Comparison of ENCODE assay signal across 11 cellular contexts in the genomic region with DNA sequence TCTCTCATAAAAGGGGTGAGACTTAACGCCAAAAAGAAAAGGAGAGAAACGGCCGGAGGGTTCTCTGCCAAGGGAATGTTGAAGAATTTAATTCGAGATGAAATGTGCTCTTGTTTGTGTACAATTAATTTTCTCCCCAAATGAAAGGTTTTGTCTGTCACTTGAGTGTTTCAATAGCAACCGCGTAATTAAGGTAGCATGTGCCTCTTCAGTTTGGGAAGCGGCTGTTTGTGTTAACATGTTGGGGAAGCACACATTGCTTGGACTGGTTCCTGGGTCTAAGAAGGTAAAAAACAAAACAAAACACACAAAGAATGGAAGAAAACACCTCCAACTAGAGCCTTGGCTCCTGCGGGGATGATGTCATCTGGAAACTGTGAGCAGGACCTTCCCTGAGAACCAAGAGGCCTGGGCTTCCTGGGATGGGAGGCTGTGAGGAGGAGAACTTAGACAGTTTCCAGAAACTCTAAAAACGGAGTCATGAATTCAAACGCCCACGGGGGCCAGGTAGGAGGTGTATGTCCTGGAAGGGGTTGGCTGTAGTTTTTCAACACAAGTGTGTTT.
DNase-seq lines count a peak whose midpoint lies in the region; ATAC-seq, FAIRE-seq and TF ChIP-seq lines count a peak whose summit lies in the region.
"Had no signal": no experiment of that assay in that cellular context is flagged by ENCODE, and none has a peak within 500 bp of the region (broad histone marks: within the 10 kb centered on the region; RNA-seq: fewer than 3 reads in every experiment).

No MANE protein-coding gene starts in this region.

- DNase-seq in NCI-H2107 treated with DMSO at 0.1 percent for 48 hours (lab: John Stamatoyannopoulos, UW; ENCODE audit: unreplicated experiment) (peak; percentile 23), NCI-H2107 (lab: John Stamatoyannopoulos, UW) (no peak), bronchial epithelial cell (ENCODE audit: low read depth) (peak; percentile 50), medulla oblongata (ENCODE audit: extremely low spot score) (peak; percentile 38), tibial artery (peak in 1 of 2 donors; percentile 29), immature natural killer cell (no peak)
- no peak for DNase-seq in effector CD4-positive, alpha-beta T cell
- DNase-seq: HCEC 1CT, kidney, T-helper 9 cell had no signal

- no peak for FAIRE-seq in bronchial epithelial cell (lab: Jason Lieb, UNC)
- FAIRE-seq: kidney had no signal

- H3K9me3 Mint-ChIP-seq in immature natural killer cell = no peaks in the 10 kb centered on the region

- TF ChIP-seq CTCF in bronchial epithelial cell (IDR thresholded peaks at IDR 0.05; ENCODE audit: insufficient read depth, low read length, severe bottlenecking) (no peak), tibial artery (IDR thresholded peaks at IDR 0.05) (no peak)

- H3K36me3 Mint-ChIP-seq in immature natural killer cell = no peaks in the 10 kb centered on the region

- H3K4me3 Mint-ChIP-seq in immature natural killer cell = no peak overlapping the region

- no peak for ATAC-seq in GM19023 (IDR thresholded peaks at IDR 0.05; ENCODE audit: unreplicated experiment)

- H3K36me3 ChIP-seq in bronchial epithelial cell (ENCODE audit: control insufficient read depth, insufficient read depth, low read length) (no peaks in the 10 kb centered on the region), tibial artery (no peaks in the 10 kb centered on the region)

- peaks cover 4 to 8% (median 7%) of the 10 kb centered on the region in 3 donors for H3K27me3 Mint-ChIP-seq in immature natural killer cell (ENCODE audit: low read depth in 3 of 3)

- H3K4me3 ChIP-seq in bronchial epithelial cell (ENCODE audit: low read depth, low read length) (no peak overlapping the region), tibial artery (peak overlapping the region; percentile 13 to 20)

- H3K4me1 ChIP-seq in tibial artery = peaks cover 0 to 18% (median 13%) of the 10 kb centered on the region in 4 donors

- peak overlapping the region; percentile 41 to 56 for H3K27ac ChIP-seq in tibial artery

- H3K4me1 Mint-ChIP-seq in immature natural killer cell = no peaks in the 10 kb centered on the region

- no peak overlapping the region for H3K27ac Mint-ChIP-seq in immature natural killer cell

- peaks cover 0 to 4% (median 0%) of the 10 kb centered on the region in 3 donors for H3K9me3 ChIP-seq in tibial artery

- intact Hi-C loops in tibial artery (cut with DNase I; ENCODE audit: low total_unique reads) = no loop called here

- no peaks in the 10 kb centered on the region for H3K27me3 ChIP-seq in bronchial epithelial cell (ENCODE audit: control insufficient read depth, insufficient read depth, low read length)
- no peaks in the 10 kb centered on the region for H3K27me3 ChIP-seq in tibial artery

Comparison
In these comparisons a context has a peak if more than half of its experiments do, and no peak if none do; other contexts are left out.
1. DNase-seq: peak in NCI-H2107 treated with DMSO at 0.1 percent for 48 hours (single experiment), bronchial epithelial cell (single experiment) and medulla oblongata (single experiment); none in NCI-H2107 (single experiment), effector CD4-positive, alpha-beta T cell (single experiment) and immature natural killer cell (0 of 3).